In genomic region chr20:19903168-19903676, GRCh38 we compare ENCODE assay signal across 1 cellular context.
TF ChIP-seq lines count a peak whose summit lies in the region.

No MANE protein-coding gene starts in this region.

TF ChIP-seq in GM23338, 12 proteins besides CTCF, POLR2A, EP300 and RAD21 (continued from another document):
- no peak for TF ChIP-seq CREB1 (CRISPR knock-in tag; IDR thresholded peaks at IDR 0.05; ENCODE audit: low read depth)
- no peak for TF ChIP-seq NANOG (IDR thresholded peaks at IDR 0.05; ENCODE audit: borderline replicate concordance)
